ENCODE assay signal across 8 cellular contexts in the genomic region with DNA sequence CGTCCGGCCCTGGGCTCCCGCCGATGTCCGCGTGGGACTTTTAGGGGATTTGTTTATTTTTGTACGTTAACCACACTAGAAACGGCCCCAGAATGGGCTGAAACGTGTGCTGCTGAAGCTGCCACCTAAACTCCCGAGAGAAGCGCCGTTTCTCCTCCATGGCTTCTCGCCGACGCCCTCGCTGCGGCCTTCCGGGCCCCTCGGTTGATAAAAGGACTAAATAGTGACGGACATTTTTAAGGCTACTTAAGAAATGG. TPM values are rescaled to one million over a fixed set of nuclear protein-coding genes. Genes with fewer than 3 reads are reported as not detected.
DNase-seq lines count a peak whose midpoint lies in the region; ATAC-seq and TF ChIP-seq lines count a peak whose summit lies in the region.

No MANE protein-coding gene starts in this region.

- peak overlapping the region; percentile 73 for H2AFZ ChIP-seq in neural cell (ENCODE audit: low read depth, low read length)

- peak; percentile 0 for ATAC-seq in GM19025 (IDR thresholded peaks at IDR 0.05; ENCODE audit: low read depth, unreplicated experiment)
- ATAC-seq in GM18505 (IDR thresholded peaks at IDR 0.05; ENCODE audit: unreplicated experiment) = no peak

- no peak for TF ChIP-seq RAD21 in neural cell (conservative IDR thresholded peaks at IDR 0.05)

- DNase-seq in MG63 (no peak), coronary artery (ENCODE audit: low spot score) (no peak), activated gamma-delta T cell treated with Interleukin-2 at 50 U/mL for 16 hours (no peak), NCI-H69 (lab: John Stamatoyannopoulos, UW) (no peak), NCI-H2196 treated with DMSO at 0.1 percent for 48 hours (lab: John Stamatoyannopoulos, UW; ENCODE audit: unreplicated experiment) (no peak)

- no peak for TF ChIP-seq POLR2A in GM18505 (IDR thresholded peaks at IDR 0.05; ENCODE audit: borderline replicate concordance, extremely low read depth, insufficient read depth, insufficient read length)

- peak overlapping the region; percentile 70 for H3K4me3 ChIP-seq in MG63
- H3K4me3 ChIP-seq in coronary artery = peak overlapping the region; percentile 98
- H3K4me3 ChIP-seq in neural cell (ENCODE audit: low read length) = peak overlapping the region; percentile 87

- TF ChIP-seq CTCF in coronary artery (IDR thresholded peaks at IDR 0.05) (no peak), neural cell (IDR thresholded peaks at IDR 0.05; ENCODE audit: poor library complexity, severe bottlenecking) (no peak)

- H3K9me2 ChIP-seq in neural cell (ENCODE audit: insufficient read depth, low read length) = no peaks in the 10 kb centered on the region

- peak overlapping the region; percentile 51 for H3K4me2 ChIP-seq in neural cell (ENCODE audit: low read length)

- TF ChIP-seq EP300 in neural cell (conservative IDR thresholded peaks at IDR 0.05; ENCODE audit: poor library complexity, severe bottlenecking) = no peak

- H3F3A ChIP-seq in neural cell (ENCODE audit: insufficient read depth, low read length, poor library complexity, severe bottlenecking) = peaks cover 6% of the 10 kb centered on the region

- H3K36me3 ChIP-seq in MG63 (peaks cover 7% of the 10 kb centered on the region; the same call in 1 of the 2 replicates), neural cell (ENCODE audit: insufficient read depth, low read length) (no peaks in the 10 kb centered on the region)

- H3K27ac ChIP-seq in coronary artery = peak overlapping the region; percentile 95 to 97
- H3K27ac ChIP-seq in neural cell (ENCODE audit: low read length) = no peak overlapping the region

- H3K9me3 ChIP-seq in MG63 (no peaks in the 10 kb centered on the region), neural cell (ENCODE audit: low read length) (no peaks in the 10 kb centered on the region)

- H3K9ac ChIP-seq in neural cell (ENCODE audit: low read length) = peak overlapping the region; percentile 65

- peaks cover 39% of the 10 kb centered on the region for H3K79me2 ChIP-seq in neural cell (replicated peaks; ENCODE audit: insufficient read depth, low read length)

- H3K27me3 ChIP-seq in MG63 (no peaks in the 10 kb centered on the region), neural cell (ENCODE audit: insufficient read depth, low read depth, low read length) (peaks cover 28% of the 10 kb centered on the region)

- peaks cover 22% of the 10 kb centered on the region for H4K20me1 ChIP-seq in neural cell (ENCODE audit: insufficient read depth)

TF ChIP-seq in neural cell, 6 proteins besides CTCF, POLR2A, EP300 and RAD21:
- TF ChIP-seq TAF1 (IDR thresholded peaks at IDR 0.05; ENCODE audit: low read depth) (no peak), SMC3 (conservative IDR thresholded peaks at IDR 0.05; ENCODE audit: poor library complexity) (no peak)
- TF ChIP-seq, protein P1, sequence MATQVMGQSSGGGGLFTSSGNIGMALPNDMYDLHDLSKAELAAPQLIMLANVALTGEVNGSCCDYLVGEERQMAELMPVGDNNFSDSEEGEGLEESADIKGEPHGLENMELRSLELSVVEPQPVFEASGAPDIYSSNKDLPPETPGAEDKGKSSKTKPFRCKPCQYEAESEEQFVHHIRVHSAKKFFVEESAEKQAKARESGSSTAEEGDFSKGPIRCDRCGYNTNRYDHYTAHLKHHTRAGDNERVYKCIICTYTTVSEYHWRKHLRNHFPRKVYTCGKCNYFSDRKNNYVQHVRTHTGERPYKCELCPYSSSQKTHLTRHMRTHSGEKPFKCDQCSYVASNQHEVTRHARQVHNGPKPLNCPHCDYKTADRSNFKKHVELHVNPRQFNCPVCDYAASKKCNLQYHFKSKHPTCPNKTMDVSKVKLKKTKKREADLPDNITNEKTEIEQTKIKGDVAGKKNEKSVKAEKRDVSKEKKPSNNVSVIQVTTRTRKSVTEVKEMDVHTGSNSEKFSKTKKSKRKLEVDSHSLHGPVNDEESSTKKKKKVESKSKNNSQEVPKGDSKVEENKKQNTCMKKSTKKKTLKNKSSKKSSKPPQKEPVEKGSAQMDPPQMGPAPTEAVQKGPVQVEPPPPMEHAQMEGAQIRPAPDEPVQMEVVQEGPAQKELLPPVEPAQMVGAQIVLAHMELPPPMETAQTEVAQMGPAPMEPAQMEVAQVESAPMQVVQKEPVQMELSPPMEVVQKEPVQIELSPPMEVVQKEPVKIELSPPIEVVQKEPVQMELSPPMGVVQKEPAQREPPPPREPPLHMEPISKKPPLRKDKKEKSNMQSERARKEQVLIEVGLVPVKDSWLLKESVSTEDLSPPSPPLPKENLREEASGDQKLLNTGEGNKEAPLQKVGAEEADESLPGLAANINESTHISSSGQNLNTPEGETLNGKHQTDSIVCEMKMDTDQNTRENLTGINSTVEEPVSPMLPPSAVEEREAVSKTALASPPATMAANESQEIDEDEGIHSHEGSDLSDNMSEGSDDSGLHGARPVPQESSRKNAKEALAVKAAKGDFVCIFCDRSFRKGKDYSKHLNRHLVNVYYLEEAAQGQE (IDR thresholded peaks at IDR 0.05; ENCODE audit: borderline replicate concordance) = no peak

RNA-seq across cellular contexts. Expression of a gene that starts 0.7 kb away (rescaled TPM):
- total RNA-seq in MG63 (2014; rRNA removed; shearing (Covaris generic); ENCODE audit: low replicate concordance) = 396 and 445 TPM in 2 replicates
- polyA plus RNA-seq in neural cell = 152 and 170 TPM in 2 replicates
- polyA minus RNA-seq in neural cell = 118 and 119 TPM in 2 replicates

RNA-seq across cellular contexts. Expression of a gene that starts 46.5 kb away (rescaled TPM):
- total RNA-seq in MG63 (2014; rRNA removed; shearing (Covaris generic); ENCODE audit: low replicate concordance) = 4.3 and 12.9 TPM in 2 replicates
- not detected in 2 replicates for polyA plus RNA-seq in neural cell
- not detected in 2 replicates for polyA minus RNA-seq in neural cell

RNA-seq across cellular contexts. Expression of a gene that starts 56.3 kb away (rescaled TPM):
- total RNA-seq in MG63 (2014; rRNA removed; shearing (Covaris generic); ENCODE audit: low replicate concordance) = 153 and 197 TPM in 2 replicates
- polyA plus RNA-seq in neural cell = 113 TPM in 2 replicates
- polyA minus RNA-seq in neural cell = 63.1 and 69.1 TPM in 2 replicates
